In the genomic region with DNA sequence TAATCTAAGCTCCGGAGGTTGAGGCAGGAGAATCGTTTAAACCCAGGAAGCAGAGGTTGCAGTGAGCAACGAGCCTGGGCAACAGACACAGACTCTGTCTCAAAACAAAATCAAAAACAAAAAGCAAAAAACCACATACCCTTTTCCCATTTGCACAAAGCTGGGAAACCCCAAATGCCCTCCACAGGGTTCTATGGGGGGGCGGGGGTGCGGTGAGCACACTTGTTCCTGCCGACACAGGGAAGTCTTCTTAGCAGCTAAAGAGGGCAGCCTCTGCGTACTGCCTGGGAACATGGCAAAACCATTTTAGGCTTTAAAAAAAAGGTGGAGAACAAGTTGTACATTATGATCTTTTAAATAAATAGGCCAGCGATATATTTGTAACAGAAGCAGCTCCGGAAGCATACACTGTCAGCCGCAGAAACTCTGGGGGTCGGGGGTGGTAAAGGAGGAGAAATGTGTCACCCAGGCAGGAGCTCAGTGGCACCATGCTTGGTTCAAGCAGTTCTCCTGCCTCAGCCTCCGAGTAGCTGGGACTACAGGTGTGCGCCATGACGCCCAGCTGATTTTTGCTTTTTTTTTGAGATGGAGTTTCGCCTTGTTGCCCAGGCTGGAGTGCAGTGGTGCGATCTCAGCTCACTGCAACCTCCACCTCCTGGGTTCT, we compare ENCODE assay signal across 7 cellular contexts. TPM values are rescaled to one million over a fixed set of nuclear protein-coding genes. Genes with fewer than 3 reads are reported as not detected.
DNase-seq lines count a peak whose midpoint lies in the region; ATAC-seq and TF ChIP-seq lines count a peak whose summit lies in the region.
"Not testable (repeated sequence)": the region's sequence is repeated elsewhere in the genome, so short reads cannot be mapped to it uniquely, and the experiment has no call there.

No MANE protein-coding gene starts in this region.

- H3K4me1 Mint-ChIP-seq in activated T-cell treated with anti-CD3 and anti-CD28 coated beads, Interleukin-2, amount 50 U/mL, for 4 hours (ENCODE audit: low read depth): peaks cover 45% of the 10 kb centered on the region
- peaks cover 11 to 12% of the 10 kb centered on the region in 2 donors for H3K4me1 Mint-ChIP-seq in immature natural killer cell

- not testable (repeated sequence) for H3K27me3 Mint-ChIP-seq in activated T-cell treated with anti-CD3 and anti-CD28 coated beads, Interleukin-2, amount 50 U/mL, for 4 hours (ENCODE audit: low read depth)
- peaks cover 4 to 25% (median 12%) of the 10 kb centered on the region in 3 donors for H3K27me3 Mint-ChIP-seq in immature natural killer cell (ENCODE audit: low read depth in 3 of 3)

- H3K27me3 ChIP-seq in DOHH2 (ENCODE audit: control insufficient read depth, low read length); Loucy (ENCODE audit: insufficient read depth, low read length, poor library complexity, severe bottlenecking); brain microvascular endothelial cell (replicated peaks): not testable (repeated sequence)

- ATAC-seq in activated T-cell treated with anti-CD3 and anti-CD28 coated beads, Interleukin-2, amount 50 U/mL, for 4 hours: not testable (repeated sequence)

- H3F3A ChIP-seq in DOHH2 (ENCODE audit: control insufficient read depth, insufficient read depth); Loucy (ENCODE audit: low read depth): not testable (repeated sequence)

- peaks cover 66% of the 10 kb centered on the region for H3K4me1 ChIP-seq in DOHH2 (ENCODE audit: control insufficient read depth, low read length)
- not testable (repeated sequence) for H3K4me1 ChIP-seq in Loucy (ENCODE audit: insufficient read depth, low read length, poor library complexity, severe bottlenecking)

- H3K9me3 ChIP-seq in DOHH2 (ENCODE audit: control insufficient read depth, insufficient read depth, low read length); Loucy (ENCODE audit: insufficient read depth, low read depth, low read length): not testable (repeated sequence)

- in situ Hi-C loops in brain microvascular endothelial cell (cut with HindIII; ENCODE audit: low pct_ligation_motif_present, low sequenced_read_pairs): not testable (repeated sequence)

- not testable (repeated sequence) for TF ChIP-seq CTCF in DOHH2 (IDR thresholded peaks at IDR 0.05; ENCODE audit: low read depth, low read length, poor library complexity, severe bottlenecking); Loucy (conservative IDR thresholded peaks at IDR 0.05; ENCODE audit: low read length); brain microvascular endothelial cell (IDR thresholded peaks at IDR 0.05; ENCODE audit: low read depth, low read length, missing control alignments)

- peaks cover 21% of the 10 kb centered on the region for H4K20me1 ChIP-seq in DOHH2 (ENCODE audit: control insufficient read depth, insufficient read depth, low read depth, low read length)
- H4K20me1 ChIP-seq in Loucy (ENCODE audit: insufficient read depth, low read length, poor library complexity, severe bottlenecking): not testable (repeated sequence)

- H3K4me3 ChIP-seq in DOHH2 (ENCODE audit: low read length) (peak overlapping the region; percentile 96), Loucy (ENCODE audit: low read length, poor library complexity, severe bottlenecking) (peak overlapping the region; percentile 70), brain microvascular endothelial cell (ENCODE audit: low read depth, low read length) (peak overlapping the region; percentile 12), skeletal muscle cell (ENCODE audit: low read depth, low read length) (peak overlapping the region; percentile 13)

- H3K79me2 ChIP-seq in DOHH2 (ENCODE audit: control insufficient read depth, low read length): peaks cover 83% of the 10 kb centered on the region
- H3K79me2 ChIP-seq in Loucy (ENCODE audit: insufficient read depth, low read length): peaks cover 52% of the 10 kb centered on the region

- H3K9me2 ChIP-seq in DOHH2 (replicated peaks; ENCODE audit: control insufficient read depth, low read length); Loucy (replicated peaks; ENCODE audit: low read depth, low read length): not testable (repeated sequence)

- H3K9me3 Mint-ChIP-seq in activated T-cell treated with anti-CD3 and anti-CD28 coated beads, Interleukin-2, amount 50 U/mL, for 4 hours; immature natural killer cell: not testable (repeated sequence)

- peak overlapping the region; percentile 95 for H3K4me3 Mint-ChIP-seq in activated T-cell treated with anti-CD3 and anti-CD28 coated beads, Interleukin-2, amount 50 U/mL, for 4 hours
- peak overlapping the region in 1 of 5 donors; percentile 76 for H3K4me3 Mint-ChIP-seq in immature natural killer cell

- H3K27ac Mint-ChIP-seq in immature natural killer cell: peak overlapping the region in 5 of 6 donors; percentile 51 to 98 (median 68)

- H3K36me3 ChIP-seq in DOHH2 (ENCODE audit: control insufficient read depth, low read length): peaks cover 73% of the 10 kb centered on the region
- not testable (repeated sequence) for H3K36me3 ChIP-seq in Loucy (ENCODE audit: insufficient read depth, low read length)
- peaks cover 34% of the 10 kb centered on the region for H3K36me3 ChIP-seq in brain microvascular endothelial cell (replicated peaks)

- DNase-seq in T-helper 2 cell (peak in 4 of 5 experiments; percentile 43 to 88 (median 70)), immature natural killer cell (peak in 1 of 3 donors; percentile 73)
- DNase-seq in activated T-cell treated with anti-CD3 and anti-CD28 coated beads, Interleukin-2, amount 50 U/mL, for 4 hours: peak; percentile 30
- not testable (repeated sequence) for DNase-seq in brain microvascular endothelial cell; skeletal muscle cell (ENCODE audit: low read depth)

- H3K27ac ChIP-seq in DOHH2 (ENCODE audit: low read depth, low read length); brain microvascular endothelial cell: not testable (repeated sequence)

- H3K36me3 Mint-ChIP-seq in activated T-cell treated with anti-CD3 and anti-CD28 coated beads, Interleukin-2, amount 50 U/mL, for 4 hours (ENCODE audit: insufficient read depth): peaks cover 43% of the 10 kb centered on the region
- H3K36me3 Mint-ChIP-seq in immature natural killer cell: not testable (repeated sequence)

- H3K4me2 ChIP-seq in DOHH2 (ENCODE audit: low read length): peak overlapping the region; percentile 95
- H3K4me2 ChIP-seq in Loucy (ENCODE audit: low read depth, low read length, poor library complexity, severe bottlenecking): peak overlapping the region; percentile 70

- not testable (repeated sequence) for H3K9ac ChIP-seq in Loucy (ENCODE audit: low read depth, low read length, poor library complexity, severe bottlenecking)

- H2AFZ ChIP-seq in Loucy (ENCODE audit: low read length): not testable (repeated sequence)

RNA-seq across cellular contexts. Expression of a gene that starts 3.3 kb away (rescaled TPM):
- 100 to 1,000 TPM; 814 to 984 (median 886) TPM for total RNA-seq in activated T-cell treated with anti-CD3 and anti-CD28 coated beads, Interleukin-2, amount 50 U/mL, for 4 hours
- polyA plus RNA-seq in immature natural killer cell: 1 to 10 TPM; 2.6 to 7.3 (median 4.2) TPM

Comparison
In these comparisons a context has a peak if more than half of its experiments do, and no peak if none do; other contexts are left out.
1. H3K4me3 ChIP-seq: peak in every context shown above with its lines; median percentile 96 in DOHH2; 70 in Loucy; 13 in skeletal muscle cell; 12 in brain microvascular endothelial cell.